Comparison of ENCODE assay signal across 11 cellular contexts in genomic region chr10:102673235-102673634, GRCh38. TPM values are rescaled to one million over a fixed set of nuclear protein-coding genes. Genes with fewer than 3 reads are reported as not detected.
DNase-seq lines count a peak whose midpoint lies in the region; ATAC-seq, FAIRE-seq and TF ChIP-seq lines count a peak whose summit lies in the region.
"Had no signal": no experiment of that assay in that cellular context is flagged by ENCODE, and none has a peak within 500 bp of the region (broad histone marks: within the 10 kb centered on the region; RNA-seq: fewer than 3 reads in every experiment).

No MANE protein-coding gene starts in this region.

- ATAC-seq in natural killer cell treated with Interleukin-12 subunit alpha and Interleukin-12 subunit beta and Interleukin-15 and Interleukin-18, amount 100 ng/mL, for 72 hours: no peak

- no peaks in the 10 kb centered on the region for H3K27me3 Mint-ChIP-seq in natural killer cell treated with Interleukin-12 subunit alpha and Interleukin-12 subunit beta and Interleukin-15 and Interleukin-18, amount 100 ng/mL, for 72 hours
- H3K27me3 Mint-ChIP-seq in Caco-2 (ENCODE audit: insufficient read depth, unreplicated experiment): no peaks in the 10 kb centered on the region

- H3K4me3 ChIP-seq in coronary artery (no peak overlapping the region), thymus (ENCODE audit: low read length) (peak overlapping the region; percentile 57), Caco-2 (ENCODE audit: low read depth, low read length) (no peak overlapping the region)

- no peaks in the 10 kb centered on the region for H3K27me3 ChIP-seq in thymus (ENCODE audit: control insufficient read depth, insufficient read depth)
- H3K27me3 ChIP-seq in Caco-2 (replicated peaks; ENCODE audit: control insufficient read depth, insufficient read depth, low read length): no peaks in the 10 kb centered on the region
- H3K27me3 ChIP-seq: foreskin keratinocyte had no signal

- peaks cover 25 to 29% of the 10 kb centered on the region in 2 donors for H3K4me1 Mint-ChIP-seq in natural killer cell treated with Interleukin-12 subunit alpha and Interleukin-12 subunit beta and Interleukin-15 and Interleukin-18, amount 100 ng/mL, for 72 hours (ENCODE audit: low read depth in 2 of 2)
- H3K4me1 Mint-ChIP-seq in Caco-2 (ENCODE audit: low read depth, unreplicated experiment): no peaks in the 10 kb centered on the region

- H3K36me3 Mint-ChIP-seq in natural killer cell treated with Interleukin-12 subunit alpha and Interleukin-12 subunit beta and Interleukin-15 and Interleukin-18, amount 100 ng/mL, for 72 hours: no peaks in the 10 kb centered on the region
- no peaks in the 10 kb centered on the region for H3K36me3 Mint-ChIP-seq in Caco-2 (ENCODE audit: insufficient read depth, unreplicated experiment)

- TF ChIP-seq CTCF in coronary artery (IDR thresholded peaks at IDR 0.05) (no peak), Caco-2 (IDR thresholded peaks at IDR 0.05; ENCODE audit: insufficient read depth in 1 of 2, low read depth in 1 of 2, low read length in 1 of 2, severe bottlenecking in 1 of 2, unreplicated experiment in 1 of 2) (no peak)

- H3K27ac Mint-ChIP-seq in natural killer cell treated with Interleukin-12 subunit alpha and Interleukin-12 subunit beta and Interleukin-15 and Interleukin-18, amount 100 ng/mL, for 72 hours: peak overlapping the region; percentile 54 to 84
- no peak overlapping the region for H3K27ac Mint-ChIP-seq in Caco-2 (ENCODE audit: unreplicated experiment)

- DNase-seq in activated effector memory CD4-positive, alpha-beta T cell treated with anti-CD3 and anti-CD28 coated beads, Interleukin-2, amount 50 U/mL, for 16 hours: peak; percentile 12
- DNase-seq in activated effector memory CD4-positive, alpha-beta T cell treated with Interleukin-2 at 50 U/mL for 16 hours: no peak
- DNase-seq in coronary artery (ENCODE audit: low spot score): no peak
- no peak for DNase-seq in natural killer cell treated with Interleukin-12 subunit alpha and Interleukin-12 subunit beta and Interleukin-15 and Interleukin-18, amount 100 ng/mL, for 72 hours (ENCODE audit: low spot score)
- DNase-seq in Caco-2: no peak
- DNase-seq in glomerular visceral epithelial cell (ENCODE audit: extremely low spot score): no peak
- no peak for DNase-seq in HTR-8/SVneo (ENCODE audit: insufficient read length, low spot score)
- DNase-seq: foreskin keratinocyte; NCI-H2029; stimulated activated CD4-positive, alpha-beta T cell treated with anti-CD3 and anti-CD28 coated beads, Interleukin-4, amount 100 ng/mL, for 24 hours had no signal

- peak overlapping the region; percentile 68 to 94 for H3K27ac ChIP-seq in coronary artery
- peak overlapping the region; percentile 78 for H3K27ac ChIP-seq in thymus (ENCODE audit: low read depth)

- BruUV-seq in Caco-2 (replicated peaks; lab: Mats Ljungman, UMichigan): no TSS peak

- intact Hi-C loops in Caco-2 (cut with micrococcal nuclease; ENCODE audit: unreplicated experiment): no loop called here

- H3K36me3 ChIP-seq in thymus (ENCODE audit: control insufficient read depth, insufficient read depth): no peaks in the 10 kb centered on the region
- H3K36me3 ChIP-seq in Caco-2 (ENCODE audit: control insufficient read depth, insufficient read depth, low read length): no peaks in the 10 kb centered on the region

- no peaks in the 10 kb centered on the region for H3K9me3 Mint-ChIP-seq in natural killer cell treated with Interleukin-12 subunit alpha and Interleukin-12 subunit beta and Interleukin-15 and Interleukin-18, amount 100 ng/mL, for 72 hours
- no peaks in the 10 kb centered on the region for H3K9me3 Mint-ChIP-seq in Caco-2 (ENCODE audit: unreplicated experiment)

- peak overlapping the region; percentile 81 for H3K4me3 Mint-ChIP-seq in natural killer cell treated with Interleukin-12 subunit alpha and Interleukin-12 subunit beta and Interleukin-15 and Interleukin-18, amount 100 ng/mL, for 72 hours
- H3K4me3 Mint-ChIP-seq in Caco-2 (ENCODE audit: unreplicated experiment): no peak overlapping the region

- 83% methylated on average over 10 of the region's 10 CpGs for WGBS in thymus

- POLR2A ChIA-PET in Caco-2 (lab: Charles Lee): no interaction called here

- no peaks in the 10 kb centered on the region for H3K9me3 ChIP-seq in thymus (ENCODE audit: control insufficient read depth)
- no peaks in the 10 kb centered on the region for H3K9me3 ChIP-seq in Caco-2

- no peak for FAIRE-seq in HTR-8/SVneo (lab: Jason Lieb, UNC)

- CTCF ChIA-PET in Caco-2 (lab: Charles Lee): no interaction called here

- H3K4me1 ChIP-seq in thymus (ENCODE audit: control insufficient read depth, insufficient read depth, low read length) (peaks cover 74% of the 10 kb centered on the region), Caco-2 (peaks cover 6% of the 10 kb centered on the region; the same call in 1 of the 2 replicates)

RNA-seq across cellular contexts. Expression of gene TRIM8, which starts 29.0 kb away (rescaled TPM):
- total RNA-seq in natural killer cell treated with Interleukin-12 subunit alpha and Interleukin-12 subunit beta and Interleukin-15 and Interleukin-18, amount 100 ng/mL, for 72 hours: 10 to 100 TPM; 50.2 to 78.5 TPM
- polyA plus RNA-seq in thymus: 65.5 TPM
- total RNA-seq in Caco-2 (2022): 40.9 and 44.4 TPM in 2 replicates

RNA-seq across cellular contexts. Expression of gene ARL3, which starts 41.0 kb away (rescaled TPM):
- total RNA-seq in natural killer cell treated with Interleukin-12 subunit alpha and Interleukin-12 subunit beta and Interleukin-15 and Interleukin-18, amount 100 ng/mL, for 72 hours: 1 to 10 TPM; 3.0 to 4.5 TPM
- polyA plus RNA-seq in thymus: 8.3 TPM
- 7.8 and 8.0 TPM in 2 replicates for total RNA-seq in Caco-2 (2022)

RNA-seq across cellular contexts. Expression of gene SFXN2, which starts 41.2 kb away (rescaled TPM):
- total RNA-seq in natural killer cell treated with Interleukin-12 subunit alpha and Interleukin-12 subunit beta and Interleukin-15 and Interleukin-18, amount 100 ng/mL, for 72 hours: 10 to 100 TPM; 13.2 to 39.6 TPM
- polyA plus RNA-seq in thymus: 10.8 TPM
- 34.8 and 40.0 TPM in 2 replicates for total RNA-seq in Caco-2 (2022)
